ENCODE assay signal across 17 cellular contexts in the genomic region with DNA sequence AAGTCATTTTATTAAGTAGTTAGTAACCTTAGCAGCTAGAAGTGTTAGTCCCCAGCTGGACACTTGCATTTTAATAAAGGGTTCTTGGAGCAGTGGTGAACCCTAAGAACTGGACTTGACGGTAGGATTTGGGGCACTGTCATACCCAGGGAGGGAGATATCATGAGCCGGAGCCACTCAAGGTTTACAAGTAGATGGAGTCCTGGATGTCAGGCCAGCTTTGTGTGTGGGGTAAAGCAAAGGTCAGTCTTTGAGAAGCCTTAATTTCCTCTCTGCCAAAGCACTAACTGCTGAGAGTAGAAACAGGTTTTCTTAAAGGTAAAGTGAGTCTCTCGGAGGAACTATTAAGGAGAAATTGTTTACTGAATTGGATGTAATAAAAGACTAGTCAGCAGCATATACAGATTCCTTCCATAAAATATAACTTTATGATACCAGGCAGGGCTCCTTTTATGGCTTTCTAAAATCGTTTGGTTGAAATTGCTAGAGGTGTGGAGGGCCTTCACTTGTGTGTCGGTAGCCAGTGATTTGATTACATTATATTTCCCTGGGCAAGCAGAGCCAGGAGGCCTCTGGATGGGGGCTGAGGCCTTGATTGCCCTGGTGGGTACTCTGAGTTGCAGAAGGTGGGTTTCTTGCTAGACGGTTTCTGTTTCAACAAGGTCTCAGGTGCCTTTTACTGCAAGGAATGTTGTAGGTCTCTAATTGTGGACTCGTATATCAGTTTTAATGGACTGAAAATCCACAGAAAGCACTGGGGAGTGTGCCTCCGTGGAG. TPM values are rescaled to one million over a fixed set of nuclear protein-coding genes. Genes with fewer than 3 reads are reported as not detected.
DNase-seq lines count a peak whose midpoint lies in the region; ATAC-seq and TF ChIP-seq lines count a peak whose summit lies in the region.
"Had no signal": no experiment of that assay in that cellular context is flagged by ENCODE, and none has a peak within 500 bp of the region (broad histone marks: within the 10 kb centered on the region; RNA-seq: fewer than 3 reads in every experiment).

No MANE protein-coding gene starts in this region.

- H2BK5ac ChIP-seq in neuronal stem cell (ENCODE audit: low read length) = no peak overlapping the region

- H3K79me1 ChIP-seq in neuronal stem cell (ENCODE audit: low read depth, low read length) = no peaks in the 10 kb centered on the region

- no peak for DNase-seq in CD4-positive, CD25-positive, alpha-beta regulatory T cell
- DNase-seq in CD8-positive, alpha-beta T cell = no peak
- DNase-seq in neuronal stem cell (ENCODE audit: low spot score) = no peak
- DNase-seq in stimulated activated CD4-positive, alpha-beta T cell treated with anti-CD3 and anti-CD28 coated beads, Interleukin-2, amount 100 ng/mL, for 24 hours = no peak
- no peak for DNase-seq in caudate nucleus (lab: John Stamatoyannopoulos, UW)
- DNase-seq: activated CD4-positive, CD25-positive, alpha-beta regulatory T cell; mesendoderm; NCI-H146; NCI-H526; RPMI8226; stimulated activated CD4-positive, alpha-beta T cell treated with anti-CD3 and anti-CD28 coated beads, Interleukin-1b, Interleukin-23, amount 100 ng/mL, for 48 hours; stimulated activated naive CD4-positive, alpha-beta T cell had no signal

- H3K9ac ChIP-seq in duodenal mucosa (ENCODE audit: low read depth in 1 of 2, low read length in 2 of 2) (no peak overlapping the region), neuronal stem cell (ENCODE audit: low read depth, low read length, poor library complexity) (no peak overlapping the region)

- H3K4ac ChIP-seq in neuronal stem cell (ENCODE audit: low read length) = no peak overlapping the region

- no peak overlapping the region for H2BK15ac ChIP-seq in neuronal stem cell (ENCODE audit: low read length)

- H3K27me3 ChIP-seq in CD4-positive, CD25-positive, alpha-beta regulatory T cell (ENCODE audit: control insufficient read depth, insufficient read depth, low read length) = no peaks in the 10 kb centered on the region
- H3K27me3 ChIP-seq in CD8-positive, alpha-beta T cell (ENCODE audit: insufficient read depth, low read length) = no peaks in the 10 kb centered on the region
- H3K27me3 ChIP-seq in duodenal mucosa (ENCODE audit: control insufficient read depth in 1 of 2, insufficient read depth in 2 of 2, low read length in 2 of 2) = no peaks in the 10 kb centered on the region
- H3K27me3 ChIP-seq in neuronal stem cell (ENCODE audit: control insufficient read depth in 3 of 3, insufficient read depth in 3 of 3, low read depth in 1 of 3, low read length in 3 of 3) = no peaks in the 10 kb centered on the region

- no peaks in the 10 kb centered on the region for H3K9me3 ChIP-seq in CD4-positive, CD25-positive, alpha-beta regulatory T cell (ENCODE audit: control insufficient read depth in 2 of 2, low read length in 2 of 2)
- H3K9me3 ChIP-seq in CD8-positive, alpha-beta T cell (ENCODE audit: low read length) = no peaks in the 10 kb centered on the region
- H3K9me3 ChIP-seq in duodenal mucosa (ENCODE audit: control insufficient read depth in 1 of 2, low read length in 2 of 2) (no peaks in the 10 kb centered on the region), neuronal stem cell (replicated peaks in 1 of 2; ENCODE audit: control insufficient read depth in 2 of 2, insufficient read depth in 1 of 2, low read depth in 1 of 2, low read length in 2 of 2) (no peaks in the 10 kb centered on the region)
- H3K9me3 ChIP-seq: thoracic aorta had no signal

- H3K27ac Mint-ChIP-seq in CD4-positive, CD25-positive, alpha-beta regulatory T cell = peak overlapping the region; percentile 26 to 81 (median 72)
- H3K27ac Mint-ChIP-seq in CD8-positive, alpha-beta T cell = peak overlapping the region; percentile 2

- H4K8ac ChIP-seq in neuronal stem cell (ENCODE audit: low read depth, low read length) = no peak overlapping the region

- H4K91ac ChIP-seq in neuronal stem cell (ENCODE audit: low read depth, low read length, poor library complexity) = no peak overlapping the region

- intact Hi-C loops in CD8-positive, alpha-beta T cell (cut with DNase I, micrococcal nuclease) = no loop called here

- WGBS in neuronal stem cell (ENCODE audit: extremely low coverage in 2 of 2, insufficient read length in 2 of 2, insufficient replicate concordance in 1 of 2), 2 donors = no CpG with 5 or more reads among the region's 8 CpGs

- H3K14ac ChIP-seq in neuronal stem cell (ENCODE audit: low read length) = no peak overlapping the region

- H3K9me3 Mint-ChIP-seq in CD4-positive, CD25-positive, alpha-beta regulatory T cell = no peaks in the 10 kb centered on the region
- no peaks in the 10 kb centered on the region for H3K9me3 Mint-ChIP-seq in CD8-positive, alpha-beta T cell

- CTCF ChIA-PET in CD8-positive, alpha-beta T cell (lab: Charles Lee) = interaction anchor here (1.2 to 1.6 kb wide), 2 partner anchors 47 to 131 kb away, joined by 3 to 4 read pairs; no protein-coding TSS in a partner anchor

- no peak overlapping the region for H3K18ac ChIP-seq in neuronal stem cell (ENCODE audit: low read length)

- no peak overlapping the region for H3K4me3 ChIP-seq in CD4-positive, CD25-positive, alpha-beta regulatory T cell (ENCODE audit: low read depth, low read length)
- no peak overlapping the region for H3K4me3 ChIP-seq in CD8-positive, alpha-beta T cell (ENCODE audit: low read depth, low read length)
- H3K4me3 ChIP-seq in duodenal mucosa (ENCODE audit: low read depth in 1 of 2, low read length in 2 of 2) (peak overlapping the region; percentile 32 to 43), neuronal stem cell (ENCODE audit: low read length in 2 of 2) (no peak overlapping the region)
- H3K4me3 ChIP-seq: K562, thoracic aorta had no signal

- no peaks in the 10 kb centered on the region for H3K4me1 ChIP-seq in CD4-positive, CD25-positive, alpha-beta regulatory T cell (ENCODE audit: control insufficient read depth, insufficient read depth, low read length, poor library complexity, severe bottlenecking)
- H3K4me1 ChIP-seq in CD8-positive, alpha-beta T cell (ENCODE audit: insufficient read depth, low read length) = peaks cover 4% of the 10 kb centered on the region
- H3K4me1 ChIP-seq in duodenal mucosa (ENCODE audit: control insufficient read depth in 1 of 2, insufficient read depth in 2 of 2, low read length in 2 of 2) (peaks cover 30 to 44% of the 10 kb centered on the region in 2 donors), neuronal stem cell (ENCODE audit: control insufficient read depth in 2 of 2, insufficient read depth in 1 of 2, low read depth in 1 of 2, low read length in 2 of 2) (peaks cover 0 to 7% of the 10 kb centered on the region in 2 donors)

- no peak overlapping the region for H2AK5ac ChIP-seq in neuronal stem cell (ENCODE audit: low read depth, low read length)

- peaks cover 32% of the 10 kb centered on the region for H3K36me3 ChIP-seq in CD4-positive, CD25-positive, alpha-beta regulatory T cell (ENCODE audit: control insufficient read depth, insufficient read depth, low read length)
- H3K36me3 ChIP-seq in CD8-positive, alpha-beta T cell (ENCODE audit: insufficient read depth, low read length) = peaks cover 14% of the 10 kb centered on the region
- H3K36me3 ChIP-seq in duodenal mucosa (ENCODE audit: control insufficient read depth in 1 of 2, insufficient read depth in 2 of 2, low read length in 2 of 2) = peaks cover 5 to 18% of the 10 kb centered on the region in 2 donors
- H3K36me3 ChIP-seq in neuronal stem cell (replicated peaks in 1 of 2; ENCODE audit: control insufficient read depth in 2 of 2, insufficient read depth in 2 of 2, low read length in 2 of 2) = no peaks in the 10 kb centered on the region

- no peak overlapping the region for H2AFZ ChIP-seq in neuronal stem cell (ENCODE audit: low read length)

- H3K27ac ChIP-seq in CD4-positive, CD25-positive, alpha-beta regulatory T cell (ENCODE audit: insufficient read depth, low read length, poor library complexity, severe bottlenecking) = no peak overlapping the region
- H3K27ac ChIP-seq in CD8-positive, alpha-beta T cell (ENCODE audit: low read depth, low read length) = no peak overlapping the region
- no peak overlapping the region for H3K27ac ChIP-seq in duodenal mucosa (ENCODE audit: low read depth, low read length)
- H3K27ac ChIP-seq in neuronal stem cell (replicated peaks; ENCODE audit: low read length) = no peak overlapping the region
- no peak overlapping the region for H3K27ac ChIP-seq in caudate nucleus (ENCODE audit: low read depth, low read length)
- H3K27ac ChIP-seq: thoracic aorta had no signal

- peaks cover 34% of the 10 kb centered on the region for H3K36me3 Mint-ChIP-seq in CD4-positive, CD25-positive, alpha-beta regulatory T cell
- H3K36me3 Mint-ChIP-seq in CD8-positive, alpha-beta T cell = peaks cover 39% of the 10 kb centered on the region

- POLR2A ChIA-PET in CD8-positive, alpha-beta T cell (lab: Charles Lee) = no interaction called here

- no peak overlapping the region for H3K4me3 Mint-ChIP-seq in CD4-positive, CD25-positive, alpha-beta regulatory T cell
- H3K4me3 Mint-ChIP-seq in CD8-positive, alpha-beta T cell = no peak overlapping the region

- H2BK12ac ChIP-seq in neuronal stem cell (ENCODE audit: low read length) = no peak overlapping the region

- peak overlapping the region; percentile 5 for H2BK120ac ChIP-seq in neuronal stem cell (ENCODE audit: low read depth, low read length)

- no peaks in the 10 kb centered on the region for H3K27me3 Mint-ChIP-seq in CD4-positive, CD25-positive, alpha-beta regulatory T cell
- no peaks in the 10 kb centered on the region for H3K27me3 Mint-ChIP-seq in CD8-positive, alpha-beta T cell (ENCODE audit: low read depth)

- no peak overlapping the region for H3K23ac ChIP-seq in neuronal stem cell (ENCODE audit: low read depth, low read length, poor library complexity)

- no peak for ATAC-seq in CD4-positive, CD25-positive, alpha-beta regulatory T cell (ENCODE audit: low read depth in 2 of 2)
- ATAC-seq in CD8-positive, alpha-beta T cell = no peak
- no peak for ATAC-seq in HG02588 (IDR thresholded peaks at IDR 0.05; ENCODE audit: unreplicated experiment)
- ATAC-seq: K562 had no signal

- TF ChIP-seq CTCF in CD8-positive, alpha-beta T cell (IDR thresholded peaks at IDR 0.05) = no peak

- no peak overlapping the region for H3K4me2 ChIP-seq in neuronal stem cell (ENCODE audit: insufficient read depth, low read length, poor library complexity, severe bottlenecking)

- peaks cover 15 to 59% (median 43%) of the 10 kb centered on the region in 4 donors for H3K4me1 Mint-ChIP-seq in CD4-positive, CD25-positive, alpha-beta regulatory T cell
- peaks cover 36% of the 10 kb centered on the region for H3K4me1 Mint-ChIP-seq in CD8-positive, alpha-beta T cell (ENCODE audit: low read depth)

RNA-seq across cellular contexts. Expression of gene SQOR, which starts 23.1 kb away (rescaled TPM):
- total RNA-seq in CD4-positive, CD25-positive, alpha-beta regulatory T cell = 47.3 TPM
- 100 to 1,000 TPM in 3 of 4 donors, 10 to 100 TPM in 1; 98.4 to 160 (median 127) TPM for polyA plus RNA-seq in CD4-positive, CD25-positive, alpha-beta regulatory T cell
- 10 to 100 TPM; 11.8 to 14.4 TPM for total RNA-seq in CD8-positive, alpha-beta T cell
- polyA plus RNA-seq in neuronal stem cell (2013, experiment 1 of 2) = 0.47 TPM
- polyA plus RNA-seq in neuronal stem cell (2013, experiment 2 of 2) = 0.48 TPM
- polyA plus RNA-seq: neural cell had no signal

Comparison
In these comparisons a context has a peak if more than half of its experiments do, and no peak if none do; other contexts are left out.
1. H3K4me3 ChIP-seq: peak in duodenal mucosa (2 of 2); none in CD4-positive, CD25-positive, alpha-beta regulatory T cell (single experiment), CD8-positive, alpha-beta T cell (single experiment) and neuronal stem cell (0 of 2).